Comparison of ENCODE assay signal across 9 cellular contexts in genomic region chr2:132804045-132804444, GRCh38.
A peak's percentile ranks its signal among the peaks of the same experiment; 100 is the strongest.
DNase-seq lines count a peak whose midpoint lies in the region; ATAC-seq lines count a peak whose summit lies in the region.
"Had no signal": no experiment of that assay in that cellular context is flagged by ENCODE, and none has a peak within 500 bp of the region (broad histone marks: within the 10 kb centered on the region; RNA-seq: fewer than 3 reads in every experiment).

No MANE protein-coding gene starts in this region.

- H3K23ac ChIP-seq in mesendoderm (ENCODE audit: low read length): no peak overlapping the region

- WGBS in mesendoderm (ENCODE audit: extremely low coverage, insufficient coverage, low lambda C conversion rate): no CpG with 5 or more reads among the region's 4 CpGs

- no peaks in the 10 kb centered on the region for H3K9me3 ChIP-seq in adipocyte (ENCODE audit: control insufficient read depth, low read length)

- H3K9ac ChIP-seq in adipocyte (ENCODE audit: low read length) (no peak overlapping the region), mesendoderm (ENCODE audit: low read length) (no peak overlapping the region)

- H3K27me3 ChIP-seq in adipocyte (replicated peaks; ENCODE audit: control insufficient read depth, insufficient read depth, low read length) (no peaks in the 10 kb centered on the region), mesendoderm (ENCODE audit: insufficient read depth, low read length, poor library complexity) (no peaks in the 10 kb centered on the region)
- H3K27me3 ChIP-seq: cardiac muscle cell had no signal

- no peaks in the 10 kb centered on the region for H3K79me2 ChIP-seq in mesendoderm (ENCODE audit: control insufficient read depth, insufficient read depth, low read length)

- H3K27ac ChIP-seq in mesendoderm (ENCODE audit: low read depth, low read length): no peak overlapping the region
- H3K27ac ChIP-seq: cardiac muscle cell had no signal

- H3K36me3 ChIP-seq in adipocyte (ENCODE audit: control insufficient read depth, insufficient read depth, low read length, severe bottlenecking) (no peaks in the 10 kb centered on the region), mesendoderm (ENCODE audit: control insufficient read depth, insufficient read depth, low read length) (no peaks in the 10 kb centered on the region)
- H3K36me3 ChIP-seq: cardiac muscle cell had no signal

- no peak overlapping the region for H2BK15ac ChIP-seq in mesendoderm (replicated peaks; ENCODE audit: low read depth)

- H2BK120ac ChIP-seq in mesendoderm (ENCODE audit: low read depth, low read length): no peak overlapping the region

- no peak overlapping the region for H4K8ac ChIP-seq in mesendoderm (ENCODE audit: low read depth, low read length)

- H3K4ac ChIP-seq in mesendoderm (ENCODE audit: low read depth, low read length): no peak overlapping the region

- ATAC-seq in GM21723 (IDR thresholded peaks at IDR 0.05; ENCODE audit: unreplicated experiment): no peak
- no peak for ATAC-seq in GM19328 (IDR thresholded peaks at IDR 0.05; ENCODE audit: unreplicated experiment)
- no peak for ATAC-seq in HG03175 (IDR thresholded peaks at IDR 0.05; ENCODE audit: unreplicated experiment)

- no peak overlapping the region for H2AK5ac ChIP-seq in mesendoderm (ENCODE audit: low read length)

- H3K4me3 ChIP-seq in adipocyte (ENCODE audit: low read length): no peak overlapping the region
- H3K4me3 ChIP-seq in mesendoderm (ENCODE audit: low read length): no peak overlapping the region
- H3K4me3 ChIP-seq: cardiac muscle cell had no signal

- no peaks in the 10 kb centered on the region for H3K79me1 ChIP-seq in mesendoderm (ENCODE audit: low read length)

- no peak overlapping the region for H3K18ac ChIP-seq in mesendoderm (ENCODE audit: low read length)

- H3K4me1 ChIP-seq in adipocyte (ENCODE audit: control insufficient read depth, insufficient read depth, low read length): peaks cover 8% of the 10 kb centered on the region
- peaks cover 5% of the 10 kb centered on the region for H3K4me1 ChIP-seq in mesendoderm (ENCODE audit: control insufficient read depth, low read depth, low read length)

- DNase-seq in EH (ENCODE audit: low read depth) (peak; percentile 79), NCI-H1092 treated with DMSO at 0.1 percent for 48 hours (lab: John Stamatoyannopoulos, UW) (peak; percentile 59), adipocyte (ENCODE audit: low read depth) (peak; percentile 26), mesendoderm (peak; percentile 55), HUDEP-2 (lab: John Stamatoyannopoulos, UW; ENCODE audit: unreplicated experiment in 76 of 76) (no peak)

- H4K5ac ChIP-seq in mesendoderm (ENCODE audit: low read length): no peak overlapping the region

- H3K4me2 ChIP-seq in mesendoderm (ENCODE audit: low read length): no peak overlapping the region

- H3K56ac ChIP-seq in mesendoderm (ENCODE audit: low read length): no peak overlapping the region

- no peak overlapping the region for H2BK5ac ChIP-seq in mesendoderm (ENCODE audit: low read length)

Comparison
In these comparisons a context has a peak if more than half of its experiments do, and no peak if none do; other contexts are left out.
1. DNase-seq: peak in EH (single experiment), NCI-H1092 treated with DMSO at 0.1 percent for 48 hours (single experiment), adipocyte (single experiment) and mesendoderm (single experiment); none in HUDEP-2 (0 of 76).